19 cellular contexts compared by ENCODE assay signal in genomic region chr7:2387897-2388636, GRCh38. TPM values are rescaled to one million over a fixed set of nuclear protein-coding genes. Genes with fewer than 3 reads are reported as not detected.
DNase-seq lines count a peak whose midpoint lies in the region; ATAC-seq and TF ChIP-seq lines count a peak whose summit lies in the region.
"Had no signal": no experiment of that assay in that cellular context is flagged by ENCODE, and none has a peak within 500 bp of the region (broad histone marks: within the 10 kb centered on the region; RNA-seq: fewer than 3 reads in every experiment).

No MANE protein-coding gene starts in this region.

- no peaks in the 10 kb centered on the region for H3K9me3 Mint-ChIP-seq in effector memory CD8-positive, alpha-beta T cell
- H3K9me3 Mint-ChIP-seq: neural progenitor cell had no signal

- H3K27ac ChIP-seq in HCT116 (ENCODE audit: low read depth, low read length) = no peak overlapping the region
- H3K27ac ChIP-seq in psoas muscle = no peak overlapping the region
- H3K27ac ChIP-seq: epithelial cell of prostate, foreskin keratinocyte, neural progenitor cell had no signal

- no peaks in the 10 kb centered on the region for H3K79me2 ChIP-seq in HCT116 (ENCODE audit: insufficient read depth, low read length)

- DNase-seq in HCT116 (ENCODE audit: low read depth, low spot score) (no peak), dermis blood vessel endothelial cell (peak; percentile 95), islet precursor cell (peak; percentile 49), psoas muscle (peak in 1 of 2 donors; percentile 67), T-helper 17 cell (no peak)
- DNase-seq in effector memory CD8-positive, alpha-beta T cell = no peak
- DNase-seq: activated CD8-positive, alpha-beta memory T cell treated with anti-CD3 and anti-CD28 coated beads, Interleukin-2, amount 50 U/mL, for 48 hours; activated effector memory CD4-positive, alpha-beta T cell treated with Interleukin-2 at 50 U/mL for 16 hours; foreskin keratinocyte; mucosa of descending colon; NCI-H2171; NCI-H774; SIG-M5; stimulated activated CD8-positive, alpha-beta memory T cell treated with anti-CD3 and anti-CD28 coated beads, Interleukin-4, amount 100 ng/mL, for 48 hours had no signal

- CTCF ChIA-PET in HCT116 (lab: Charles Lee) = interaction anchor here (0.5 kb wide), 1 partner anchor 168 kb away, joined by 4 read pairs; the partner anchor contains the start of gene BRAT1

- H3K4me1 ChIP-seq in HCT116 (ENCODE audit: control insufficient read depth in 1 of 2, insufficient read depth in 2 of 2, low read length in 2 of 2) = peaks cover 3 to 6% of the 10 kb centered on the region in 2 experiments
- H3K4me1 ChIP-seq in psoas muscle = no peaks in the 10 kb centered on the region
- H3K4me1 ChIP-seq: foreskin keratinocyte had no signal

- H3K4me2 ChIP-seq in HCT116 (ENCODE audit: low read length) = no peak overlapping the region
- H3K4me2 ChIP-seq: neural progenitor cell had no signal

- ATAC-seq in HCT116 (no peak), psoas muscle (peak; percentile 41 to 58 (median 54)), GM19035 (IDR thresholded peaks at IDR 0.05; ENCODE audit: unreplicated experiment) (no peak), HG03378 (IDR thresholded peaks at IDR 0.05; ENCODE audit: unreplicated experiment) (no peak), T-helper 17 cell (no peak)
- ATAC-seq in effector memory CD8-positive, alpha-beta T cell (replicated peaks) = no peak
- ATAC-seq: foreskin keratinocyte, mucosa of descending colon had no signal

- H3K9me3 ChIP-seq in HCT116 (ENCODE audit: control insufficient read depth in 1 of 2, insufficient read depth in 1 of 2, low read depth in 1 of 2, low read length in 2 of 2) = no peaks in the 10 kb centered on the region
- H3K9me3 ChIP-seq in psoas muscle = no peaks in the 10 kb centered on the region
- H3K9me3 ChIP-seq in T-helper 17 cell (ENCODE audit: control insufficient read depth, low read length, poor library complexity, severe bottlenecking) = no peaks in the 10 kb centered on the region
- H3K9me3 ChIP-seq: HAP-1, mucosa of descending colon had no signal

- no peaks in the 10 kb centered on the region for H3K27me3 ChIP-seq in HCT116 (ENCODE audit: insufficient read depth, low read length)
- no peaks in the 10 kb centered on the region for H3K27me3 ChIP-seq in psoas muscle (ENCODE audit: insufficient read depth in 3 of 3, low read length in 2 of 3)
- H3K27me3 ChIP-seq: foreskin keratinocyte, neural progenitor cell had no signal

- H3K4me3 ChIP-seq in HCT116 (replicated peaks in 1 of 2; ENCODE audit: low read depth in 1 of 2, low read length in 2 of 2) (no peak overlapping the region), psoas muscle (no peak overlapping the region)
- H3K4me3 ChIP-seq: HAP-1, mucosa of descending colon, neural progenitor cell had no signal

- RAD21 ChIA-PET in HCT116 (lab: Charles Lee; ENCODE audit: low non-redundant PET in 1 of 2, low total read pairs in 2 of 2, uncharacterized antibody in 2 of 2, unreplicated experiment in 2 of 2) = no interaction called here

- no peaks in the 10 kb centered on the region for H3K9me2 ChIP-seq in HCT116 (ENCODE audit: insufficient read depth)

- peaks cover 4% of the 10 kb centered on the region for H3K4me1 Mint-ChIP-seq in T-helper 17 cell
- peaks cover 0 to 1% of the 10 kb centered on the region in 2 donors for H3K4me1 Mint-ChIP-seq in effector memory CD8-positive, alpha-beta T cell (ENCODE audit: low read depth in 2 of 2)

- no peak overlapping the region for H3K27ac Mint-ChIP-seq in T-helper 17 cell
- no peak overlapping the region for H3K27ac Mint-ChIP-seq in effector memory CD8-positive, alpha-beta T cell
- H3K27ac Mint-ChIP-seq: neural progenitor cell had no signal

- TF ChIP-seq POLR2A in HCT116 (IDR thresholded peaks at IDR 0.05; ENCODE audit: borderline replicate concordance, extremely low read depth, insufficient read depth, insufficient read length) = no peak

- no peak for TF ChIP-seq RAD21 in HCT116 (IDR thresholded peaks at IDR 0.05; ENCODE audit: low read depth)

- 81 to 93% (median 88%) methylated on average over 29 to 31 of the region's 31 CpGs for WGBS in psoas muscle, 3 donors

- no peaks in the 10 kb centered on the region for H3K27me3 Mint-ChIP-seq in T-helper 17 cell
- H3K27me3 Mint-ChIP-seq in effector memory CD8-positive, alpha-beta T cell = no peaks in the 10 kb centered on the region

- POLR2A ChIA-PET in HCT116 (lab: Charles Lee) = no interaction called here

- intact Hi-C loops in HCT116 (cut with micrococcal nuclease) = no loop called here
- intact Hi-C loops in psoas muscle (cut with DNase I) = no loop called here

- TF ChIP-seq CTCF in HCT116 (IDR thresholded peaks at IDR 0.05 in 2 of 3, conservative IDR thresholded peaks at IDR 0.05 in 1 of 3; ENCODE audit: borderline replicate concordance in 1 of 3, insufficient read depth in 1 of 3, low read depth in 2 of 3, low read length in 2 of 3) = no peak
- TF ChIP-seq CTCF in psoas muscle (IDR thresholded peaks at IDR 0.05) = no peak

- no peak overlapping the region for H3K4me3 Mint-ChIP-seq in T-helper 17 cell
- no peak overlapping the region for H3K4me3 Mint-ChIP-seq in effector memory CD8-positive, alpha-beta T cell
- H3K4me3 Mint-ChIP-seq: neural progenitor cell had no signal

- no peaks in the 10 kb centered on the region for H4K20me1 ChIP-seq in HCT116 (ENCODE audit: insufficient read depth)

- no peak overlapping the region for H3K9ac ChIP-seq in HCT116 (ENCODE audit: low read length)
- H3K9ac ChIP-seq: neural progenitor cell had no signal

- no TSS peak for BruUV-seq in HCT116 (replicated peaks; lab: Mats Ljungman, UMichigan)

- H3K36me3 Mint-ChIP-seq in T-helper 17 cell (ENCODE audit: low read depth) = no peaks in the 10 kb centered on the region
- peaks cover 3% of the 10 kb centered on the region for H3K36me3 Mint-ChIP-seq in effector memory CD8-positive, alpha-beta T cell (ENCODE audit: insufficient read depth)

- H2AFZ ChIP-seq in HCT116 (ENCODE audit: low read depth, low read length, poor library complexity, severe bottlenecking) = no peak overlapping the region
- H2AFZ ChIP-seq: neural progenitor cell had no signal

- H3K36me3 ChIP-seq in HCT116 (ENCODE audit: control insufficient read depth in 1 of 2, insufficient read depth in 2 of 2, low read length in 2 of 2) (no peaks in the 10 kb centered on the region), psoas muscle (ENCODE audit: insufficient read depth in 1 of 2, low read depth in 1 of 2) (no peaks in the 10 kb centered on the region)
- H3K36me3 ChIP-seq: neural progenitor cell had no signal

TF ChIP-seq in HCT116, 20 proteins besides CTCF, POLR2A, EP300 and RAD21:
- TF ChIP-seq, protein P1, sequence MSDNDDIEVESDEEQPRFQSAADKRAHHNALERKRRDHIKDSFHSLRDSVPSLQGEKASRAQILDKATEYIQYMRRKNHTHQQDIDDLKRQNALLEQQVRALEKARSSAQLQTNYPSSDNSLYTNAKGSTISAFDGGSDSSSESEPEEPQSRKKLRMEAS (IDR thresholded peaks at IDR 0.05) = no peak
- no peak for TF ChIP-seq SP1 (IDR thresholded peaks at IDR 0.05; ENCODE audit: low read depth)
- TF ChIP-seq, protein P2, sequence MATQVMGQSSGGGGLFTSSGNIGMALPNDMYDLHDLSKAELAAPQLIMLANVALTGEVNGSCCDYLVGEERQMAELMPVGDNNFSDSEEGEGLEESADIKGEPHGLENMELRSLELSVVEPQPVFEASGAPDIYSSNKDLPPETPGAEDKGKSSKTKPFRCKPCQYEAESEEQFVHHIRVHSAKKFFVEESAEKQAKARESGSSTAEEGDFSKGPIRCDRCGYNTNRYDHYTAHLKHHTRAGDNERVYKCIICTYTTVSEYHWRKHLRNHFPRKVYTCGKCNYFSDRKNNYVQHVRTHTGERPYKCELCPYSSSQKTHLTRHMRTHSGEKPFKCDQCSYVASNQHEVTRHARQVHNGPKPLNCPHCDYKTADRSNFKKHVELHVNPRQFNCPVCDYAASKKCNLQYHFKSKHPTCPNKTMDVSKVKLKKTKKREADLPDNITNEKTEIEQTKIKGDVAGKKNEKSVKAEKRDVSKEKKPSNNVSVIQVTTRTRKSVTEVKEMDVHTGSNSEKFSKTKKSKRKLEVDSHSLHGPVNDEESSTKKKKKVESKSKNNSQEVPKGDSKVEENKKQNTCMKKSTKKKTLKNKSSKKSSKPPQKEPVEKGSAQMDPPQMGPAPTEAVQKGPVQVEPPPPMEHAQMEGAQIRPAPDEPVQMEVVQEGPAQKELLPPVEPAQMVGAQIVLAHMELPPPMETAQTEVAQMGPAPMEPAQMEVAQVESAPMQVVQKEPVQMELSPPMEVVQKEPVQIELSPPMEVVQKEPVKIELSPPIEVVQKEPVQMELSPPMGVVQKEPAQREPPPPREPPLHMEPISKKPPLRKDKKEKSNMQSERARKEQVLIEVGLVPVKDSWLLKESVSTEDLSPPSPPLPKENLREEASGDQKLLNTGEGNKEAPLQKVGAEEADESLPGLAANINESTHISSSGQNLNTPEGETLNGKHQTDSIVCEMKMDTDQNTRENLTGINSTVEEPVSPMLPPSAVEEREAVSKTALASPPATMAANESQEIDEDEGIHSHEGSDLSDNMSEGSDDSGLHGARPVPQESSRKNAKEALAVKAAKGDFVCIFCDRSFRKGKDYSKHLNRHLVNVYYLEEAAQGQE (IDR thresholded peaks at IDR 0.05; ENCODE audit: low read depth) = no peak
- no peak for TF ChIP-seq ZNF274 (IDR thresholded peaks at IDR 0.05; ENCODE audit: low read depth, low read length)
- peak; percentile 19 for TF ChIP-seq TCF7L2 (IDR thresholded peaks at IDR 0.05; ENCODE audit: borderline replicate concordance, extremely low read depth, insufficient read depth, insufficient read length)
- TF ChIP-seq SIN3A (IDR thresholded peaks at IDR 0.05; ENCODE audit: low read depth) = no peak

RNA-seq across cellular contexts. Expression of gene CHST12, which starts 15.3 kb away (rescaled TPM):
- total RNA-seq in HCT116 (2021; ENCODE audit: unreplicated experiment) (14.2 TPM), dermis blood vessel endothelial cell (6.8 and 21.5 TPM in 2 replicates), psoas muscle (10 to 100 TPM in 1 of 4 donors, 1 to 10 TPM in 3; 6.6 to 12.0 (median 9.4) TPM), T-helper 17 cell (10 to 100 TPM; 18.7 to 19.5 TPM)
- 9.5 and 9.9 TPM in 2 replicates for polyA plus RNA-seq in HCT116 (2012)
- polyA plus RNA-seq in psoas muscle = 1 to 10 TPM; 7.7 to 8.2 (median 8.1) TPM

RNA-seq across cellular contexts. Expression of gene EIF3B, which starts 33.4 kb away (rescaled TPM):
- total RNA-seq in HCT116 (2021; ENCODE audit: unreplicated experiment) = 324 TPM
- 184 and 204 TPM in 2 replicates for polyA plus RNA-seq in HCT116 (2012)
- total RNA-seq in dermis blood vessel endothelial cell = 250 and 320 TPM in 2 replicates
- 100 to 1,000 TPM; 101 to 203 (median 180) TPM for total RNA-seq in psoas muscle
- polyA plus RNA-seq in psoas muscle = 100 to 1,000 TPM; 113 to 275 (median 159) TPM
- total RNA-seq in T-helper 17 cell = 100 to 1,000 TPM; 139 to 176 TPM

Comparison
In these comparisons a context has a peak if more than half of its experiments do, and no peak if none do; other contexts are left out.
1. ATAC-seq: peak in psoas muscle (4 of 4); none in HCT116 (single experiment), GM19035 (single experiment), HG03378 (single experiment), T-helper 17 cell (single experiment) and effector memory CD8-positive, alpha-beta T cell (single experiment).
2. DNase-seq: peak in dermis blood vessel endothelial cell (single experiment) and islet precursor cell (single experiment); none in HCT116 (single experiment), T-helper 17 cell (0 of 3) and effector memory CD8-positive, alpha-beta T cell (0 of 3).